Comparison of ENCODE assay signal across 29 cellular contexts in genomic region chr20:52152921-52153320, GRCh38.
"Had no signal": no experiment of that assay in that cellular context is flagged by ENCODE, and none has a peak within 500 bp of the region (broad histone marks: within the 10 kb centered on the region; RNA-seq: fewer than 3 reads in every experiment).

No MANE protein-coding gene starts in this region.

- H3K4me1 ChIP-seq: colonic mucosa, esophagus muscularis mucosa, esophagus squamous epithelium, foreskin keratinocyte, gastrocnemius medialis, gastroesophageal sphincter, heart left ventricle, heart right ventricle had no signal

- FAIRE-seq: colon, endometrium, endothelial cell of umbilical vein, frontal cortex had no signal

- H3K27ac Mint-ChIP-seq: dendritic cell treated with granulocyte-macrophage colony-stimulating factor and Interleukin-4, amounts not matched to agents 40 ng/mL and 50 ng/mL, for 4 days; effector memory CD8-positive, alpha-beta T cell; endodermal cell had no signal

- H3K4me3 Mint-ChIP-seq: dendritic cell treated with granulocyte-macrophage colony-stimulating factor and Interleukin-4, amounts not matched to agents 40 ng/mL and 50 ng/mL, for 4 days; effector memory CD8-positive, alpha-beta T cell; endodermal cell had no signal

- H3K9me3 ChIP-seq: colonic mucosa, esophagus muscularis mucosa, gastrocnemius medialis had no signal

- H3K36me3 ChIP-seq: colonic mucosa had no signal

- H3K27me3 Mint-ChIP-seq: dendritic cell treated with granulocyte-macrophage colony-stimulating factor and Interleukin-4, amounts not matched to agents 40 ng/mL and 50 ng/mL, for 4 days; effector memory CD8-positive, alpha-beta T cell had no signal

- H3K4me3 ChIP-seq: colonic mucosa, coronary artery, dorsolateral prefrontal cortex, esophagus muscularis mucosa, esophagus squamous epithelium, gastrocnemius medialis, gastroesophageal sphincter, heart left ventricle, heart right ventricle had no signal

- H3K27me3 ChIP-seq: colonic mucosa, dorsolateral prefrontal cortex, esophagus muscularis mucosa, esophagus squamous epithelium, foreskin keratinocyte, gastrocnemius medialis, gastroesophageal sphincter, heart left ventricle, heart right ventricle had no signal

- H3K4me1 Mint-ChIP-seq: endodermal cell had no signal

- DNase-seq: colonic mucosa; cortex of kidney; dermis blood vessel endothelial cell; dorsolateral prefrontal cortex; effector CD4-positive, alpha-beta T cell; effector CD8-positive, alpha-beta T cell; effector memory CD4-positive, alpha-beta T cell; effector memory CD8-positive, alpha-beta T cell; endodermal cell; erythroblast; esophagus squamous epithelium; foreskin fibroblast; foreskin keratinocyte; foreskin melanocyte; gastrocnemius medialis; glutamatergic neuron; head of caudate nucleus; heart left ventricle; heart right ventricle had no signal

- ATAC-seq: effector memory CD8-positive, alpha-beta T cell; esophagus mucosa; foreskin keratinocyte; gastrocnemius medialis; gastroesophageal sphincter; heart left ventricle; heart right ventricle had no signal

- H3K9me3 Mint-ChIP-seq: dendritic cell treated with granulocyte-macrophage colony-stimulating factor and Interleukin-4, amounts not matched to agents 40 ng/mL and 50 ng/mL, for 4 days; effector memory CD8-positive, alpha-beta T cell had no signal

- H3K27ac ChIP-seq: colonic mucosa, coronary artery, dorsolateral prefrontal cortex, epithelial cell of prostate, esophagus muscularis mucosa, esophagus squamous epithelium, foreskin keratinocyte, gastrocnemius medialis, gastroesophageal sphincter, heart left ventricle, heart right ventricle had no signal
